In genomic region chr2:152847067-152847466, GRCh38 we compare ENCODE assay signal across 17 cellular contexts.
A peak's percentile ranks its signal among the peaks of the same experiment; 100 is the strongest.
DNase-seq lines count a peak whose midpoint lies in the region; ATAC-seq, FAIRE-seq and TF ChIP-seq lines count a peak whose summit lies in the region.
"Had no signal": no experiment of that assay in that cellular context is flagged by ENCODE, and none has a peak within 500 bp of the region (broad histone marks: within the 10 kb centered on the region; RNA-seq: fewer than 3 reads in every experiment).

No MANE protein-coding gene starts in this region.

- ATAC-seq in HG02610 (IDR thresholded peaks at IDR 0.05; ENCODE audit: unreplicated experiment), result no peak
- ATAC-seq: HCT116 had no signal

- H3K27ac ChIP-seq in small intestine (ENCODE audit: low read depth in 1 of 2, low read length in 1 of 2), result no peak overlapping the region
- H3K27ac ChIP-seq: cardiac muscle cell had no signal

- no peak for TF ChIP-seq CTCF in fibroblast of villous mesenchyme (IDR thresholded peaks at IDR 0.05; ENCODE audit: insufficient read depth, low read depth, low read length)

- no peaks in the 10 kb centered on the region for H3K9me3 ChIP-seq in small intestine (ENCODE audit: control insufficient read depth, low read depth)

- H3K27me3 ChIP-seq in small intestine (ENCODE audit: control insufficient read depth in 2 of 2, insufficient read depth in 2 of 2, low read length in 2 of 2), result no peaks in the 10 kb centered on the region
- H3K27me3 ChIP-seq: cardiac muscle cell had no signal

- H3K4me1 ChIP-seq in small intestine (ENCODE audit: control insufficient read depth in 2 of 2, insufficient read depth in 1 of 2, low read depth in 1 of 2, low read length in 1 of 2), result no peaks in the 10 kb centered on the region

- H3K9me3 Mint-ChIP-seq in activated CD4-positive, alpha-beta memory T cell treated with anti-CD3 and anti-CD28 coated beads, Interleukin-2, amount 10 ng/mL, durations not matched to agents 7 days and 5 days, result no peaks in the 10 kb centered on the region

- no peaks in the 10 kb centered on the region for H3K4me1 Mint-ChIP-seq in activated CD4-positive, alpha-beta memory T cell treated with anti-CD3 and anti-CD28 coated beads, Interleukin-2, amount 10 ng/mL, durations not matched to agents 7 days and 5 days
- H3K4me1 Mint-ChIP-seq: CD8-positive, alpha-beta memory T cell; IgD-negative memory B cell had no signal

- no peak overlapping the region for H3K4me3 ChIP-seq in fibroblast of villous mesenchyme (ENCODE audit: low read depth, low read length)
- no peak overlapping the region for H3K4me3 ChIP-seq in skeletal muscle cell (ENCODE audit: low read depth, low read length)
- no peak overlapping the region for H3K4me3 ChIP-seq in small intestine (ENCODE audit: low read depth in 1 of 2, low read length in 2 of 2)
- H3K4me3 ChIP-seq: cardiac muscle cell had no signal

- POLR2A ChIA-PET in activated CD4-positive, alpha-beta memory T cell treated with anti-CD3 and anti-CD28 coated beads, Interleukin-2, amount 10 ng/mL, durations not matched to agents 7 days and 5 days (lab: Charles Lee), result no interaction called here

- CTCF ChIA-PET in activated CD4-positive, alpha-beta memory T cell treated with anti-CD3 and anti-CD28 coated beads, Interleukin-2, amount 10 ng/mL, durations not matched to agents 7 days and 5 days (lab: Charles Lee), result no interaction called here

- DNase-seq in GM03348 (ENCODE audit: low spot score) (peak; percentile 78), RPMI7951 (ENCODE audit: low read depth) (peak; percentile 59), fibroblast of villous mesenchyme (ENCODE audit: low read depth) (peak; percentile 64), skeletal muscle cell (ENCODE audit: low read depth) (peak; percentile 7), small intestine (no peak)
- DNase-seq in activated CD4-positive, alpha-beta memory T cell treated with anti-CD3 and anti-CD28 coated beads, Interleukin-2, amount 10 ng/mL, durations not matched to agents 7 days and 5 days, result no peak
- DNase-seq: activated CD4-positive, alpha-beta T cell treated with anti-CD3 and anti-CD28 coated beads for 48 hours; activated naive CD4-positive, alpha-beta T cell treated with anti-CD3 and anti-CD28 coated beads, Interleukin-2, amount 50 U/mL, for 16 hours; activated T-cell treated with anti-CD3 and anti-CD28 coated beads for 4 hours; CD8-positive, alpha-beta memory T cell; NCI-H1092 treated with DMSO at 0.1 percent for 48 hours; SIG-M5; T-helper 9 cell had no signal

- 86 to 92% (median 89%) methylated on average over 3 of the region's 3 CpGs for WGBS in small intestine, 3 donors

- FAIRE-seq in small intestine (lab: Jason Lieb, UNC), result no peak

- H3K36me3 Mint-ChIP-seq in activated CD4-positive, alpha-beta memory T cell treated with anti-CD3 and anti-CD28 coated beads, Interleukin-2, amount 10 ng/mL, durations not matched to agents 7 days and 5 days (ENCODE audit: low read depth), result no peaks in the 10 kb centered on the region
- H3K36me3 Mint-ChIP-seq: CD8-positive, alpha-beta memory T cell; IgD-negative memory B cell had no signal

- no peak overlapping the region for H3K4me3 Mint-ChIP-seq in activated CD4-positive, alpha-beta memory T cell treated with anti-CD3 and anti-CD28 coated beads, Interleukin-2, amount 10 ng/mL, durations not matched to agents 7 days and 5 days
- H3K4me3 Mint-ChIP-seq: CD8-positive, alpha-beta memory T cell; IgD-negative memory B cell had no signal

- no peak overlapping the region for H3K27ac Mint-ChIP-seq in activated CD4-positive, alpha-beta memory T cell treated with anti-CD3 and anti-CD28 coated beads, Interleukin-2, amount 10 ng/mL, durations not matched to agents 7 days and 5 days
- H3K27ac Mint-ChIP-seq: CD8-positive, alpha-beta memory T cell; IgD-negative memory B cell had no signal

- H3K36me3 ChIP-seq in small intestine (ENCODE audit: control insufficient read depth in 2 of 2, insufficient read depth in 2 of 2, low read length in 2 of 2), result no peaks in the 10 kb centered on the region
- H3K36me3 ChIP-seq: cardiac muscle cell had no signal

- no peaks in the 10 kb centered on the region for H3K27me3 Mint-ChIP-seq in activated CD4-positive, alpha-beta memory T cell treated with anti-CD3 and anti-CD28 coated beads, Interleukin-2, amount 10 ng/mL, durations not matched to agents 7 days and 5 days
- H3K27me3 Mint-ChIP-seq: IgD-negative memory B cell had no signal

Comparison
In these comparisons a context has a peak if more than half of its experiments do, and no peak if none do; other contexts are left out.
1. DNase-seq: peak in GM03348 (single experiment), RPMI7951 (single experiment), fibroblast of villous mesenchyme (single experiment) and skeletal muscle cell (single experiment); none in activated CD4-positive, alpha-beta memory T cell treated with anti-CD3 and anti-CD28 coated beads, Interleukin-2, amount 10 ng/mL, durations not matched to agents 7 days and 5 days (single experiment) and small intestine (single experiment).